In the genomic region with DNA sequence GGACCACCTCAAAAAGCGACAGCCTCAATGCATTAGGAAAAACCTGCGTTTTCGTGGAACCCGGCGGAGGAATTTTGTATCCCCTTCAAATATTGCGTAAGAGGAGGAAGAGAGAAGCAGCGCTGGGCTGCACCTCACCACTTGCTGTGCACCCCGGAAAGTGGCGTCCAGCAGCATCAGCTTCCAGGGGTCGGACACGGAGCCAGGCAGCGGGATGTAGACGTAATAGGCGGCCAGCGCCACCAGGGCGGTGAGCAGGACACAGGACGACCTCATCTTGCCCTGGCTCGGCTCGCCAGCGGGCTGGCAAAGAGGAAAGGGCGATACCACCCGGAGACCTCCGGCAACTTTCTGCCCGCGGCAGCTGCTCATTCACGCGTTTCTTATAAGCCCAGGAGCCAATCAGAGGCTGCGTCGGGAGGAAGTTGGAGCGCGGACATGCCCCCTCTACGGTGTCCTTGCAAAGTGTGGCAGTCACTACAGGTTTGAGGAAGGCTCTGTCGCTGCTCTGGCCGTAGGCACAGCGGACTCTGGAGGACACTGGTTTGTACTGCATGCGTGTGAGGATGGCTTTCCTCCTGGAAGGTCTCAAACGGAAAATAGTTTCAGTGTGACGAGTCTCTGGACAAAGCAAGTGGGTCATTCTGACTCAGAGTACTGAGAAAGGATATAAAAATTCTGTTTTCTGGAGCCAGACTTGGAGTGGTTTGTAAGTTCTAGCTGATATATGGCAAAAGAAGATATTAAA, we compare ENCODE assay signal across 8 cellular contexts. TPM values are rescaled to one million over a fixed set of nuclear protein-coding genes. Genes with fewer than 3 reads are reported as not detected.
DNase-seq lines count a peak whose midpoint lies in the region; ATAC-seq, FAIRE-seq and TF ChIP-seq lines count a peak whose summit lies in the region.

A gene with protein sequence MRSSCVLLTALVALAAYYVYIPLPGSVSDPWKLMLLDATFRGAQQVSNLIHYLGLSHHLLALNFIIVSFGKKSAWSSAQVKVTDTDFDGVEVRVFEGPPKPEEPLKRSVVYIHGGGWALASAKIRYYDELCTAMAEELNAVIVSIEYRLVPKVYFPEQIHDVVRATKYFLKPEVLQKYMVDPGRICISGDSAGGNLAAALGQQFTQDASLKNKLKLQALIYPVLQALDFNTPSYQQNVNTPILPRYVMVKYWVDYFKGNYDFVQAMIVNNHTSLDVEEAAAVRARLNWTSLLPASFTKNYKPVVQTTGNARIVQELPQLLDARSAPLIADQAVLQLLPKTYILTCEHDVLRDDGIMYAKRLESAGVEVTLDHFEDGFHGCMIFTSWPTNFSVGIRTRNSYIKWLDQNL (minus strand): TSS at position 359 of the 748 bp plus-strand sequence. CDS start 83 bp downstream, at position 276.

- H3K9me3 Mint-ChIP-seq in activated CD8-positive, alpha-beta memory T cell treated with anti-CD3 and anti-CD28 coated beads, Interleukin-2, amount 10 ng/mL, durations not matched to agents 7 days and 5 days (ENCODE audit: low read depth) = no peaks in the 10 kb centered on the region
- no peaks in the 10 kb centered on the region for H3K9me3 Mint-ChIP-seq in endodermal cell

- no peak within 1 kb of the TSS for H2AK5ac ChIP-seq in mesendoderm (ENCODE audit: low read length)

- H3K4me3 Mint-ChIP-seq in activated CD8-positive, alpha-beta memory T cell treated with anti-CD3 and anti-CD28 coated beads, Interleukin-2, amount 10 ng/mL, durations not matched to agents 7 days and 5 days = peak within 1 kb of the TSS; percentile 96
- peak within 1 kb of the TSS; percentile 96 for H3K4me3 Mint-ChIP-seq in endodermal cell

- DNase-seq in Caki2 (ENCODE audit: low read depth) (peak; percentile 100), HTR-8/SVneo (ENCODE audit: insufficient read length, low spot score) (peak; percentile 91), NOMO-1 treated with DMSO at 0.1 percent for 48 hours (lab: John Stamatoyannopoulos, UW; ENCODE audit: unreplicated experiment) (peak; percentile 100), endodermal cell (peak; percentile 98), mesendoderm (peak; percentile 98)
- peak; percentile 91 for DNase-seq in activated CD8-positive, alpha-beta memory T cell treated with anti-CD3 and anti-CD28 coated beads, Interleukin-2, amount 10 ng/mL, durations not matched to agents 7 days and 5 days
- DNase-seq in stimulated activated CD8-positive, alpha-beta memory T cell treated with anti-CD3 and anti-CD28 coated beads, Interleukin-15, amount 100 ng/mL, for 24 hours (ENCODE audit: low read depth) = peak; percentile 27

- no peaks in the 10 kb centered on the region for H3K27me3 ChIP-seq in endodermal cell (ENCODE audit: control insufficient read depth, insufficient read depth, low read length, poor library complexity, severe bottlenecking)
- H3K27me3 ChIP-seq in mesendoderm (ENCODE audit: insufficient read depth, low read length, poor library complexity) = no peaks in the 10 kb centered on the region

- ATAC-seq in GM21367 (IDR thresholded peaks at IDR 0.05; ENCODE audit: unreplicated experiment) = peak; percentile 100
- peak; percentile 98 for ATAC-seq in activated CD8-positive, alpha-beta memory T cell treated with anti-CD3 and anti-CD28 coated beads, Interleukin-2, amount 10 ng/mL, durations not matched to agents 7 days and 5 days

- H3K4ac ChIP-seq in mesendoderm (ENCODE audit: low read depth, low read length) = no peak within 1 kb of the TSS

- peak; percentile 86 for FAIRE-seq in HTR-8/SVneo (lab: Jason Lieb, UNC)

- H3K36me3 ChIP-seq in endodermal cell (ENCODE audit: control insufficient read depth, insufficient read depth, low read length) (no peaks in the 10 kb centered on the region), mesendoderm (ENCODE audit: control insufficient read depth, insufficient read depth, low read length) (no peaks in the 10 kb centered on the region)

- 1% methylated on average over 21 to 38 of the region's 38 CpGs for WGBS in endodermal cell (ENCODE audit: insufficient coverage in 1 of 2, insufficient read length in 1 of 2), 2 experiments
- WGBS in mesendoderm (ENCODE audit: extremely low coverage, insufficient coverage, low lambda C conversion rate) = no CpG with 5 or more reads among the region's 38 CpGs

- H3K23ac ChIP-seq in mesendoderm (ENCODE audit: low read length) = no peak within 1 kb of the TSS

- peak within 1 kb of the TSS; percentile 93 for H3K4me2 ChIP-seq in mesendoderm (ENCODE audit: low read length)

- H3K4me1 ChIP-seq in endodermal cell (ENCODE audit: control insufficient read depth, insufficient read depth, low read length) (no peaks in the 10 kb centered on the region), mesendoderm (ENCODE audit: control insufficient read depth, low read depth, low read length) (peaks cover 2% of the 10 kb centered on the region)

- in situ Hi-C loops in Caki2 (cut with HindIII; ENCODE audit: low pct_unique_long_range_greater_than_20kb, low sequenced_read_pairs) = no loop called here

- H3K9me3 ChIP-seq in endodermal cell (ENCODE audit: control insufficient read depth, low read length) = no peaks in the 10 kb centered on the region

- peaks cover 5% of the 10 kb centered on the region for H3K27me3 Mint-ChIP-seq in activated CD8-positive, alpha-beta memory T cell treated with anti-CD3 and anti-CD28 coated beads, Interleukin-2, amount 10 ng/mL, durations not matched to agents 7 days and 5 days
- peaks cover 2% of the 10 kb centered on the region for H3K27me3 Mint-ChIP-seq in endodermal cell (ENCODE audit: insufficient read depth)

- no peak within 1 kb of the TSS for H3K18ac ChIP-seq in mesendoderm (ENCODE audit: low read length)

- peak within 1 kb of the TSS; percentile 36 for H4K5ac ChIP-seq in mesendoderm (ENCODE audit: low read length)

- H3K27ac Mint-ChIP-seq in activated CD8-positive, alpha-beta memory T cell treated with anti-CD3 and anti-CD28 coated beads, Interleukin-2, amount 10 ng/mL, durations not matched to agents 7 days and 5 days = peak within 1 kb of the TSS; percentile 80
- H3K27ac Mint-ChIP-seq in endodermal cell = peak within 1 kb of the TSS; percentile 91

- H3K4me1 Mint-ChIP-seq in activated CD8-positive, alpha-beta memory T cell treated with anti-CD3 and anti-CD28 coated beads, Interleukin-2, amount 10 ng/mL, durations not matched to agents 7 days and 5 days = peaks cover 22% of the 10 kb centered on the region
- peaks cover 25% of the 10 kb centered on the region for H3K4me1 Mint-ChIP-seq in endodermal cell

- H3K27ac ChIP-seq in endodermal cell (ENCODE audit: low read depth, low read length) (no peak within 1 kb of the TSS), mesendoderm (ENCODE audit: low read depth, low read length) (no peak within 1 kb of the TSS)

- H3K4me3 ChIP-seq in endodermal cell (ENCODE audit: low read length) = peak within 1 kb of the TSS; percentile 98
- H3K4me3 ChIP-seq in mesendoderm (ENCODE audit: low read length) = peak within 1 kb of the TSS; percentile 75

- H3K79me2 ChIP-seq in mesendoderm (ENCODE audit: control insufficient read depth, insufficient read depth, low read length) = no peaks in the 10 kb centered on the region

- H3K9ac ChIP-seq in endodermal cell (ENCODE audit: extremely low read depth, low read length, poor library complexity, severe bottlenecking) (peak within 1 kb of the TSS; percentile 50), mesendoderm (ENCODE audit: low read length) (peak within 1 kb of the TSS; percentile 73)

- no peak within 1 kb of the TSS for H2BK5ac ChIP-seq in mesendoderm (ENCODE audit: low read length)

- H4K8ac ChIP-seq in mesendoderm (ENCODE audit: low read depth, low read length) = no peak within 1 kb of the TSS

- no peak within 1 kb of the TSS for H2BK120ac ChIP-seq in mesendoderm (ENCODE audit: low read depth, low read length)

- H3K56ac ChIP-seq in mesendoderm (ENCODE audit: low read length) = peak within 1 kb of the TSS; percentile 78

- no peaks in the 10 kb centered on the region for H3K36me3 Mint-ChIP-seq in activated CD8-positive, alpha-beta memory T cell treated with anti-CD3 and anti-CD28 coated beads, Interleukin-2, amount 10 ng/mL, durations not matched to agents 7 days and 5 days
- peaks cover 2% of the 10 kb centered on the region for H3K36me3 Mint-ChIP-seq in endodermal cell (ENCODE audit: low read depth)

- H2BK15ac ChIP-seq in mesendoderm (replicated peaks; ENCODE audit: low read depth) = no peak within 1 kb of the TSS

- CTCF ChIA-PET in activated CD8-positive, alpha-beta memory T cell treated with anti-CD3 and anti-CD28 coated beads, Interleukin-2, amount 10 ng/mL, durations not matched to agents 7 days and 5 days (lab: Charles Lee) = interaction anchor here (0.8 to 4.1 kb wide), 14 partner anchors 11 to 379 kb away, joined by 3 to 18 read pairs (median 4); no protein-coding TSS in a partner anchor

- H3K79me1 ChIP-seq in mesendoderm (ENCODE audit: low read length) = no peaks in the 10 kb centered on the region

- TF ChIP-seq CTCF in endodermal cell (conservative IDR thresholded peaks at IDR 0.05) = peak; percentile 83

RNA-seq across cellular contexts. Expression of the gene that starts here (rescaled TPM):
- total RNA-seq in Caki2 (2014; rRNA removed; shearing (Covaris generic); ENCODE audit: low replicate concordance) = 22.5 and 45.2 TPM in 2 replicates
- 10 to 100 TPM in 1 of 2 experiments, 1 to 10 TPM in 1; 8.8 to 11.4 TPM for total RNA-seq in activated CD8-positive, alpha-beta memory T cell treated with anti-CD3 and anti-CD28 coated beads, Interleukin-2, amount 10 ng/mL, durations not matched to agents 7 days and 5 days
- total RNA-seq in endodermal cell = 10 to 100 TPM; 14.1 to 16.5 TPM
- 2.7 TPM for polyA plus RNA-seq in endodermal cell (2013, experiment 1 of 2)
- polyA plus RNA-seq in endodermal cell (2013, experiment 2 of 2) = 2.9 TPM
- polyA plus RNA-seq in mesendoderm (2013, experiment 1 of 2) = 3.0 TPM
- 2.9 TPM for polyA plus RNA-seq in mesendoderm (2013, experiment 2 of 2)

Comparison
In these comparisons a context has a peak if more than half of its experiments do, and no peak if none do; other contexts are left out.
1. DNase-seq: peak in every context shown above with its lines; median percentile 100 in Caki2; 100 in NOMO-1 treated with DMSO at 0.1 percent for 48 hours; 98 in endodermal cell; 98 in mesendoderm; 91 in HTR-8/SVneo; 91 in activated CD8-positive, alpha-beta memory T cell treated with anti-CD3 and anti-CD28 coated beads, Interleukin-2, amount 10 ng/mL, durations not matched to agents 7 days and 5 days; 27 in stimulated activated CD8-positive, alpha-beta memory T cell treated with anti-CD3 and anti-CD28 coated beads, Interleukin-15, amount 100 ng/mL, for 24 hours.